Comparison of ENCODE assay signal across 19 cellular contexts in the genomic region with DNA sequence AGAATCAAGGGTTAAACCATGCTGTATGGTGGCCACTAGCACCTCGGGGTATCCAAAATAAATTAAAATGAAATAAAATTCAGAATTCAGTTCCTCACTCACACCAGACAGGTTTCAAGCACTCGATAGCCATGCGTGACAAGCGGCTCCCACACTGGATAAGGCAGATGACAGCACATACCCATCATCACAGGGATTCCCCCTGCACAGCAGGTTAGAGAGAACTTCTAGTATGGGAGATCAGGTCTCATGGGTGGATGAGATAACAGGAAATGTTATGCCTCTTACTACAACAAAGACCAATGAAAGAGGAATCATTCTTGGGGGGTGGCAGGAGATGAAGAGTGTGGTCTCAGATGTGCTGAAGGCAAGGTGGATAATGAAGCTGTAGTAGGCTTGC.
"Had no signal": no experiment of that assay in that cellular context is flagged by ENCODE, and none has a peak within 500 bp of the region (broad histone marks: within the 10 kb centered on the region; RNA-seq: fewer than 3 reads in every experiment).

No MANE protein-coding gene starts in this region.

- ATAC-seq: esophagus mucosa, heart left ventricle, lower lobe of right lung, natural killer cell had no signal

- H3K4me3 ChIP-seq: coronary artery, heart left ventricle, left ventricle myocardium inferior, lower lobe of right lung, ovary, stomach had no signal

- DNase-seq: effector CD4-positive, alpha-beta T cell; heart left ventricle; hippocampal formation; left ventricle myocardium inferior; lower lobe of right lung; natural killer cell; nucleus accumbens; ovary; right cardiac atrium; small intestine; stimulated activated CD4-positive, alpha-beta T cell treated with anti-CD3 and anti-CD28 coated beads, Interleukin-12 subunit alpha, Interleukin-12 subunit beta, amount 100 ng/mL, for 4 hours; stimulated activated naive CD4-positive, alpha-beta T cell; stomach; trophoblast cell had no signal

- H3K4me3 Mint-ChIP-seq: memory B cell, mesothelial cell of epicardium, natural killer cell, neural crest cell had no signal

- H3K9me3 Mint-ChIP-seq: memory B cell, mesothelial cell of epicardium, natural killer cell, neural crest cell had no signal

- H3K4me1 Mint-ChIP-seq: mesothelial cell of epicardium, natural killer cell, neural crest cell had no signal

- H3K27ac Mint-ChIP-seq: memory B cell, mesothelial cell of epicardium, natural killer cell had no signal

- H3K36me3 Mint-ChIP-seq: memory B cell, natural killer cell had no signal
